Comparison of ENCODE assay signal across 1 cellular context in genomic region chr19:51691122-51692064, GRCh38.
TF ChIP-seq lines count a peak whose summit lies in the region.

No MANE protein-coding gene starts in this region.

TF ChIP-seq in SK-N-SH, 30 proteins besides CTCF, POLR2A, EP300 and RAD21 (continued from another document):
- TF ChIP-seq TEAD4 (IDR thresholded peaks at IDR 0.05; ENCODE audit: borderline replicate concordance, insufficient read depth) (no peak), MAX (IDR thresholded peaks at IDR 0.05; ENCODE audit: low read depth) (no peak), IRF3 (IDR thresholded peaks at IDR 0.05; ENCODE audit: low read depth, low read length) (no peak), TCF12 (IDR thresholded peaks at IDR 0.05) (no peak), FOSL2 (IDR thresholded peaks at IDR 0.05; ENCODE audit: borderline replicate concordance, low read depth) (no peak)
TF ChIP-seq in SK-N-SH: peak in this region for 0.
